ENCODE assay signal across 8 cellular contexts in genomic region chr11:124724854-124725718, GRCh38.
DNase-seq lines count a peak whose midpoint lies in the region; ATAC-seq and TF ChIP-seq lines count a peak whose summit lies in the region.

No MANE protein-coding gene starts in this region.

- no peaks in the 10 kb centered on the region for H3K36me3 ChIP-seq in endocrine pancreas (ENCODE audit: control insufficient read depth, insufficient read depth, low read length)

- peak; percentile 95 for ATAC-seq in GM19438 (IDR thresholded peaks at IDR 0.05; ENCODE audit: low read depth, unreplicated experiment)
- ATAC-seq in HG03432 (IDR thresholded peaks at IDR 0.05; ENCODE audit: unreplicated experiment) = peak; percentile 93

- peak overlapping the region; percentile 14 for H3K4me3 ChIP-seq in endocrine pancreas (ENCODE audit: control insufficient read depth, insufficient read depth, low read length)

- H3K27me3 ChIP-seq in endocrine pancreas (ENCODE audit: control insufficient read depth, insufficient read depth, low read length) = no peaks in the 10 kb centered on the region

- H3K4me1 ChIP-seq in endocrine pancreas (ENCODE audit: control insufficient read depth, insufficient read depth, low read length) = no peaks in the 10 kb centered on the region

- H3K9ac ChIP-seq in endocrine pancreas (ENCODE audit: control insufficient read depth, insufficient read depth, low read length) = no peak overlapping the region

- DNase-seq in stimulated activated CD8-positive, alpha-beta memory T cell treated with anti-CD3 and anti-CD28 coated beads, Interleukin-4, amount 100 ng/mL, for 48 hours = no peak
- DNase-seq in COR-L47 (lab: John Stamatoyannopoulos, UW) (no peak), SHP77 treated with DMSO at 0.1 percent for 48 hours (lab: John Stamatoyannopoulos, UW) (no peak)
- DNase-seq in activated CD8-positive, alpha-beta memory T cell treated with anti-CD3 and anti-CD28 coated beads for 24 hours = no peak

- TF ChIP-seq CTCF in 22Rv1 (IDR thresholded peaks at IDR 0.05) = no peak

- H3K27ac ChIP-seq in 22Rv1 = peak overlapping the region; percentile 88

- no peaks in the 10 kb centered on the region for H3K9me3 ChIP-seq in endocrine pancreas (ENCODE audit: control insufficient read depth, low read length)
